In genomic region chr14:104734601-104734990, GRCh38 we compare ENCODE assay signal across 16 cellular contexts.
"Had no signal": no experiment of that assay in that cellular context is flagged by ENCODE, and none has a peak within 500 bp of the region (broad histone marks: within the 10 kb centered on the region; RNA-seq: fewer than 3 reads in every experiment).

No MANE protein-coding gene starts in this region.

- ATAC-seq: activated naive CD8-positive, alpha-beta T cell treated with anti-CD3 and anti-CD28 coated beads, Interleukin-2, amount 50 U/mL, for 24 hours; activated T-helper 17 cell treated with anti-CD3 and anti-CD28 coated beads, Interleukin-2, amount 50 U/mL, for 72 hours; stimulated activated naive CD8-positive, alpha-beta T cell treated with anti-CD3 and anti-CD28 coated beads, Interleukin-15, amount 100 ng/mL, for 72 hours; upper lobe of right lung had no signal

- DNase-seq: activated CD4-positive, alpha-beta T cell treated with anti-CD3 and anti-CD28 coated beads for 1 hour; activated CD4-positive, alpha-beta T cell treated with anti-CD3 and anti-CD28 coated beads, Interleukin-2, amount 50 U/mL, for 48 hours; activated naive CD4-positive, alpha-beta T cell treated with anti-CD3 and anti-CD28 coated beads, Interleukin-2, amount 10 ng/mL, durations not matched to agents 7 days and 5 days; activated naive CD8-positive, alpha-beta T cell treated with anti-CD3 and anti-CD28 coated beads, Interleukin-2, amount 50 U/mL, for 24 hours; anterior cingulate cortex; brain microvascular endothelial cell; colonic mucosa; erythroblast; nephron progenitor cell; occipital lobe; SJCRH30; stimulated activated CD4-positive, alpha-beta T cell treated with anti-CD3 and anti-CD28 coated beads, Interleukin-4, amount 100 ng/mL, for 1 hour; stimulated activated naive CD8-positive, alpha-beta T cell treated with anti-CD3 and anti-CD28 coated beads, Interleukin-15, amount 100 ng/mL, for 72 hours; upper lobe of right lung had no signal

- H3K27ac ChIP-seq: brain microvascular endothelial cell, colonic mucosa, SJCRH30, upper lobe of right lung had no signal

- H3K36me3 ChIP-seq: brain microvascular endothelial cell, colonic mucosa, SJCRH30, upper lobe of right lung had no signal

- H3K4me1 ChIP-seq: SJCRH30 had no signal

- H3K4me3 ChIP-seq: colonic mucosa, lung, SJCRH30, upper lobe of right lung had no signal

- H3K9me3 ChIP-seq: colonic mucosa, SJCRH30, upper lobe of right lung had no signal

- H3K27me3 ChIP-seq: brain microvascular endothelial cell, colonic mucosa, upper lobe of right lung had no signal
